ENCODE assay signal across 13 cellular contexts in genomic region chr7:157503229-157503628, GRCh38.
DNase-seq lines count a peak whose midpoint lies in the region; ATAC-seq and TF ChIP-seq lines count a peak whose summit lies in the region.
"Had no signal": no experiment of that assay in that cellular context is flagged by ENCODE, and none has a peak within 500 bp of the region (broad histone marks: within the 10 kb centered on the region; RNA-seq: fewer than 3 reads in every experiment).

No MANE protein-coding gene starts in this region.

- H3K4me1 Mint-ChIP-seq in activated CD8-positive, alpha-beta memory T cell treated with anti-CD3 and anti-CD28 coated beads, Interleukin-2, amount 10 ng/mL, durations not matched to agents 7 days and 5 days, result peaks cover 29% of the 10 kb centered on the region
- peaks cover 18% of the 10 kb centered on the region for H3K4me1 Mint-ChIP-seq in HFFc6 (ENCODE audit: low read depth)
- H3K4me1 Mint-ChIP-seq in activated naive CD8-positive, alpha-beta T cell treated with anti-CD3 and anti-CD28 coated beads for 36 hours, result peaks cover 22% of the 10 kb centered on the region
- H3K4me1 Mint-ChIP-seq in natural killer cell treated with Interleukin-12 subunit alpha and Interleukin-12 subunit beta and Interleukin-15 and Interleukin-18, amount 100 ng/mL, for 72 hours (ENCODE audit: low read depth in 2 of 2), result peaks cover 12 to 14% of the 10 kb centered on the region in 2 donors

- H3K4me3 Mint-ChIP-seq in activated CD8-positive, alpha-beta memory T cell treated with anti-CD3 and anti-CD28 coated beads, Interleukin-2, amount 10 ng/mL, durations not matched to agents 7 days and 5 days, result peak overlapping the region; percentile 62
- peak overlapping the region; percentile 77 for H3K4me3 Mint-ChIP-seq in HFFc6
- peak overlapping the region; percentile 76 for H3K4me3 Mint-ChIP-seq in activated naive CD8-positive, alpha-beta T cell treated with anti-CD3 and anti-CD28 coated beads for 36 hours
- H3K4me3 Mint-ChIP-seq in natural killer cell treated with Interleukin-12 subunit alpha and Interleukin-12 subunit beta and Interleukin-15 and Interleukin-18, amount 100 ng/mL, for 72 hours, result peak overlapping the region; percentile 76

- H3K27me3 Mint-ChIP-seq in activated CD8-positive, alpha-beta memory T cell treated with anti-CD3 and anti-CD28 coated beads, Interleukin-2, amount 10 ng/mL, durations not matched to agents 7 days and 5 days, result peaks cover 32% of the 10 kb centered on the region
- peaks cover 7% of the 10 kb centered on the region for H3K27me3 Mint-ChIP-seq in HFFc6 (ENCODE audit: insufficient read depth)
- peaks cover 10% of the 10 kb centered on the region for H3K27me3 Mint-ChIP-seq in activated naive CD8-positive, alpha-beta T cell treated with anti-CD3 and anti-CD28 coated beads for 36 hours
- H3K27me3 Mint-ChIP-seq in natural killer cell treated with Interleukin-12 subunit alpha and Interleukin-12 subunit beta and Interleukin-15 and Interleukin-18, amount 100 ng/mL, for 72 hours, result peaks cover 28 to 41% of the 10 kb centered on the region in 2 donors

- no peak for TF ChIP-seq CTCF in HFFc6 (IDR thresholded peaks at IDR 0.05)

- peak overlapping the region; percentile 86 for H3K27ac Mint-ChIP-seq in activated CD8-positive, alpha-beta memory T cell treated with anti-CD3 and anti-CD28 coated beads, Interleukin-2, amount 10 ng/mL, durations not matched to agents 7 days and 5 days
- peak overlapping the region; percentile 55 for H3K27ac Mint-ChIP-seq in HFFc6
- H3K27ac Mint-ChIP-seq in activated naive CD8-positive, alpha-beta T cell treated with anti-CD3 and anti-CD28 coated beads for 36 hours, result peak overlapping the region; percentile 88
- peak overlapping the region; percentile 47 to 52 for H3K27ac Mint-ChIP-seq in natural killer cell treated with Interleukin-12 subunit alpha and Interleukin-12 subunit beta and Interleukin-15 and Interleukin-18, amount 100 ng/mL, for 72 hours

- H3K36me3 Mint-ChIP-seq in activated CD8-positive, alpha-beta memory T cell treated with anti-CD3 and anti-CD28 coated beads, Interleukin-2, amount 10 ng/mL, durations not matched to agents 7 days and 5 days, result peaks cover 19% of the 10 kb centered on the region
- no peaks in the 10 kb centered on the region for H3K36me3 Mint-ChIP-seq in HFFc6 (ENCODE audit: low read depth)
- H3K36me3 Mint-ChIP-seq in activated naive CD8-positive, alpha-beta T cell treated with anti-CD3 and anti-CD28 coated beads for 36 hours, result peaks cover 9% of the 10 kb centered on the region
- H3K36me3 Mint-ChIP-seq in natural killer cell treated with Interleukin-12 subunit alpha and Interleukin-12 subunit beta and Interleukin-15 and Interleukin-18, amount 100 ng/mL, for 72 hours, result no peaks in the 10 kb centered on the region

- no peak for DNase-seq in activated CD8-positive, alpha-beta memory T cell treated with anti-CD3 and anti-CD28 coated beads, Interleukin-2, amount 10 ng/mL, durations not matched to agents 7 days and 5 days
- DNase-seq in activated CD8-positive, alpha-beta memory T cell treated with anti-CD3 and anti-CD28 coated beads for 24 hours, result no peak
- no peak for DNase-seq in HFFc6
- DNase-seq in activated naive CD8-positive, alpha-beta T cell treated with anti-CD3 and anti-CD28 coated beads for 36 hours, result no peak
- DNase-seq in natural killer cell treated with Interleukin-12 subunit alpha and Interleukin-12 subunit beta and Interleukin-15 and Interleukin-18, amount 100 ng/mL, for 72 hours (ENCODE audit: low spot score), result no peak
- DNase-seq: colonic mucosa, DMS 273 treated with DMSO at 0.1 percent for 48 hours, Karpas-422, NCI-H524 had no signal

- H3K9me3 Mint-ChIP-seq in activated CD8-positive, alpha-beta memory T cell treated with anti-CD3 and anti-CD28 coated beads, Interleukin-2, amount 10 ng/mL, durations not matched to agents 7 days and 5 days (ENCODE audit: low read depth), result peaks cover 15% of the 10 kb centered on the region
- H3K9me3 Mint-ChIP-seq in HFFc6, result peaks cover 8% of the 10 kb centered on the region; the same call in 1 of the 2 replicates
- peaks cover 12% of the 10 kb centered on the region for H3K9me3 Mint-ChIP-seq in activated naive CD8-positive, alpha-beta T cell treated with anti-CD3 and anti-CD28 coated beads for 36 hours
- no peaks in the 10 kb centered on the region for H3K9me3 Mint-ChIP-seq in natural killer cell treated with Interleukin-12 subunit alpha and Interleukin-12 subunit beta and Interleukin-15 and Interleukin-18, amount 100 ng/mL, for 72 hours

- ATAC-seq in activated CD8-positive, alpha-beta memory T cell treated with anti-CD3 and anti-CD28 coated beads, Interleukin-2, amount 10 ng/mL, durations not matched to agents 7 days and 5 days, result peak; percentile 59
- ATAC-seq in natural killer cell treated with Interleukin-12 subunit alpha and Interleukin-12 subunit beta and Interleukin-15 and Interleukin-18, amount 100 ng/mL, for 72 hours, result no peak
- ATAC-seq in GM18867 (IDR thresholded peaks at IDR 0.05; ENCODE audit: unreplicated experiment) (no peak), GM18907 (IDR thresholded peaks at IDR 0.05; ENCODE audit: unreplicated experiment) (no peak), GM21786 (IDR thresholded peaks at IDR 0.05; ENCODE audit: unreplicated experiment) (no peak)
- ATAC-seq: Panc1 had no signal

- CTCF ChIA-PET in activated CD8-positive, alpha-beta memory T cell treated with anti-CD3 and anti-CD28 coated beads, Interleukin-2, amount 10 ng/mL, durations not matched to agents 7 days and 5 days (lab: Charles Lee), result interaction anchor here (0.8 to 1.5 kb wide), 5 partner anchors 29 to 69 kb away, joined by 3 read pairs; no protein-coding TSS in a partner anchor
